17 cellular contexts compared by ENCODE assay signal in the genomic region with DNA sequence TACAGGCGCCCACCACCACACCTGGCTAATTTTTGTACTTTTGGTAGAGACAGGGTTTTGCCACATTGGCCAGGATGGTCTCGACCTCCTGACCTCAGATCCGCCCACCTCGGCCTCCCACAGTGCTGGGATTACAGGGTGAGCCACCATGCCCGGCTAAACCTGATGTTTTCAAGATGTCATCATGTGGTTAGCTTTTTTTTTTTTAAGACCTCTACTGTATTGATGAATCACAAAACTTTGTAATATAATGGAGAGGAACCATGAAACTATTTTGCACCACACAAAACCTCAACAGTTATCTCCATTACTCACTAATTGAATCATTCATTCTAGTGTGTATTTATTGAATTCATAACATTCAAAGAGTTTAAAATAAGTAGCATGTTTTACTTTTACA.
DNase-seq lines count a peak whose midpoint lies in the region; ATAC-seq lines count a peak whose summit lies in the region.
"Had no signal": no experiment of that assay in that cellular context is flagged by ENCODE, and none has a peak within 500 bp of the region (broad histone marks: within the 10 kb centered on the region; RNA-seq: fewer than 3 reads in every experiment).

No MANE protein-coding gene starts in this region.

- no peak overlapping the region for H3K27ac Mint-ChIP-seq in activated T-cell treated with anti-CD3 and anti-CD28 coated beads, Interleukin-2, amount 50 U/mL, for 72 hours
- H3K27ac Mint-ChIP-seq in activated T-cell treated with anti-CD3 and anti-CD28 coated beads, Interleukin-2, amount 50 U/mL, for 24 hours, result no peak overlapping the region
- no peak overlapping the region for H3K27ac Mint-ChIP-seq in activated naive CD8-positive, alpha-beta T cell treated with anti-CD3 and anti-CD28 coated beads for 36 hours
- H3K27ac Mint-ChIP-seq: immature natural killer cell; naive thymus-derived CD8-positive, alpha-beta T cell had no signal

- no peaks in the 10 kb centered on the region for H3K9me3 Mint-ChIP-seq in activated T-cell treated with anti-CD3 and anti-CD28 coated beads, Interleukin-2, amount 50 U/mL, for 72 hours
- H3K9me3 Mint-ChIP-seq in activated T-cell treated with anti-CD3 and anti-CD28 coated beads, Interleukin-2, amount 50 U/mL, for 24 hours, result no peaks in the 10 kb centered on the region
- H3K9me3 Mint-ChIP-seq in activated naive CD8-positive, alpha-beta T cell treated with anti-CD3 and anti-CD28 coated beads for 36 hours, result no peaks in the 10 kb centered on the region
- H3K9me3 Mint-ChIP-seq: naive thymus-derived CD8-positive, alpha-beta T cell had no signal

- DNase-seq in activated T-cell treated with anti-CD3 and anti-CD28 coated beads, Interleukin-2, amount 50 U/mL, for 72 hours, result peak; percentile 9 to 55
- no peak for DNase-seq in activated T-cell treated with anti-CD3 and anti-CD28 coated beads, Interleukin-2, amount 50 U/mL, for 24 hours
- peak; percentile 50 for DNase-seq in GM04503 (ENCODE audit: low read depth)
- peak; percentile 16 for DNase-seq in activated naive CD8-positive, alpha-beta T cell treated with anti-CD3 and anti-CD28 coated beads for 36 hours
- DNase-seq in stimulated activated CD8-positive, alpha-beta memory T cell treated with anti-CD3 and anti-CD28 coated beads, Interleukin-7, amount 100 ng/mL, for 48 hours (ENCODE audit: extremely low read depth in 1 of 2, low read depth in 1 of 2), result peak; percentile 30 to 39
- DNase-seq in NCI-H1694 treated with DMSO at 0.1 percent for 48 hours (lab: John Stamatoyannopoulos, UW), result no peak
- DNase-seq in left colon, result no peak
- DNase-seq: AML-193; body of pancreas; Calu3; dermis blood vessel endothelial cell; erythroblast; immature natural killer cell; naive thymus-derived CD8-positive, alpha-beta T cell; NCI-H1930; NCI-H524 had no signal

- ATAC-seq in activated T-cell treated with anti-CD3 and anti-CD28 coated beads, Interleukin-2, amount 50 U/mL, for 72 hours (replicated peaks in 1 of 2), result peak in 1 of 2 donors; percentile 75
- ATAC-seq in left colon (no peak), GM19397 (IDR thresholded peaks at IDR 0.05; ENCODE audit: unreplicated experiment) (no peak)
- ATAC-seq: body of pancreas; naive thymus-derived CD8-positive, alpha-beta T cell had no signal

- no peak overlapping the region for H3K4me3 Mint-ChIP-seq in activated T-cell treated with anti-CD3 and anti-CD28 coated beads, Interleukin-2, amount 50 U/mL, for 72 hours
- no peak overlapping the region for H3K4me3 Mint-ChIP-seq in activated T-cell treated with anti-CD3 and anti-CD28 coated beads, Interleukin-2, amount 50 U/mL, for 24 hours
- no peak overlapping the region for H3K4me3 Mint-ChIP-seq in activated naive CD8-positive, alpha-beta T cell treated with anti-CD3 and anti-CD28 coated beads for 36 hours
- H3K4me3 Mint-ChIP-seq: immature natural killer cell; naive thymus-derived CD8-positive, alpha-beta T cell had no signal

- H3K4me1 Mint-ChIP-seq in activated T-cell treated with anti-CD3 and anti-CD28 coated beads, Interleukin-2, amount 50 U/mL, for 72 hours (ENCODE audit: low read depth), result no peaks in the 10 kb centered on the region
- H3K4me1 Mint-ChIP-seq in activated T-cell treated with anti-CD3 and anti-CD28 coated beads, Interleukin-2, amount 50 U/mL, for 24 hours (ENCODE audit: low read depth), result no peaks in the 10 kb centered on the region
- no peaks in the 10 kb centered on the region for H3K4me1 Mint-ChIP-seq in activated naive CD8-positive, alpha-beta T cell treated with anti-CD3 and anti-CD28 coated beads for 36 hours
- H3K4me1 Mint-ChIP-seq: immature natural killer cell; naive thymus-derived CD8-positive, alpha-beta T cell had no signal

- H3K27me3 Mint-ChIP-seq in activated T-cell treated with anti-CD3 and anti-CD28 coated beads, Interleukin-2, amount 50 U/mL, for 72 hours (ENCODE audit: low read depth), result peaks cover 22% of the 10 kb centered on the region
- peaks cover 11% of the 10 kb centered on the region for H3K27me3 Mint-ChIP-seq in activated T-cell treated with anti-CD3 and anti-CD28 coated beads, Interleukin-2, amount 50 U/mL, for 24 hours
- no peaks in the 10 kb centered on the region for H3K27me3 Mint-ChIP-seq in activated naive CD8-positive, alpha-beta T cell treated with anti-CD3 and anti-CD28 coated beads for 36 hours

- intact Hi-C loops in left colon (cut with DNase I, micrococcal nuclease), result no loop called here

- no peaks in the 10 kb centered on the region for H3K36me3 Mint-ChIP-seq in activated T-cell treated with anti-CD3 and anti-CD28 coated beads, Interleukin-2, amount 50 U/mL, for 72 hours (ENCODE audit: insufficient read depth in 2 of 2)
- H3K36me3 Mint-ChIP-seq in activated T-cell treated with anti-CD3 and anti-CD28 coated beads, Interleukin-2, amount 50 U/mL, for 24 hours (ENCODE audit: low read depth), result no peaks in the 10 kb centered on the region
- no peaks in the 10 kb centered on the region for H3K36me3 Mint-ChIP-seq in activated naive CD8-positive, alpha-beta T cell treated with anti-CD3 and anti-CD28 coated beads for 36 hours
- H3K36me3 Mint-ChIP-seq: immature natural killer cell; naive thymus-derived CD8-positive, alpha-beta T cell had no signal

Comparison
In these comparisons a context has a peak if more than half of its experiments do, and no peak if none do; other contexts are left out.
1. DNase-seq: peak in activated T-cell treated with anti-CD3 and anti-CD28 coated beads, Interleukin-2, amount 50 U/mL, for 72 hours (2 of 2), GM04503 (single experiment), activated naive CD8-positive, alpha-beta T cell treated with anti-CD3 and anti-CD28 coated beads for 36 hours (single experiment) and stimulated activated CD8-positive, alpha-beta memory T cell treated with anti-CD3 and anti-CD28 coated beads, Interleukin-7, amount 100 ng/mL, for 48 hours (2 of 2); none in activated T-cell treated with anti-CD3 and anti-CD28 coated beads, Interleukin-2, amount 50 U/mL, for 24 hours (single experiment), NCI-H1694 treated with DMSO at 0.1 percent for 48 hours (single experiment) and left colon (0 of 2).